11 cellular contexts compared by ENCODE assay signal in the genomic region with DNA sequence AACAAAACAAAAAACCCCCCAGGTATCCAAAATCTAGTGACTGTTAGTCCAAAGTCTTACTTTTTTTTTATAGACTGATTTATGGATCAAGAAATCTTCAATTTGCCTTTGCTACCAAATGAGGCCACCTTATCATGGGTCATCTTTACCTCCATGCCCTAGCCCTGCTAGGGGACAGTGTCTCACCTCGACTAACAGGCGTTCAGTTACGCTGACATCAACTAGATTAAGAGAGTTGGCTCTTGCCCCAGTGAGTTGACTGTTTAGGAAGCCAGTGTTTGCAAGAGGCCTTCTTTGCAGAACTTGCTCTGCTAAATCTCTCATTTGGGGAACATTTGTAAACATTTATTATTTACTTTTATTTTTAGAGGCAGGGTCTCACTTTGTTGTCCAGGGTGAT.
"Had no signal": no experiment of that assay in that cellular context is flagged by ENCODE, and none has a peak within 500 bp of the region (broad histone marks: within the 10 kb centered on the region; RNA-seq: fewer than 3 reads in every experiment).

No MANE protein-coding gene starts in this region.

- H3K27me3 ChIP-seq: foreskin keratinocyte, hepatocyte had no signal

- DNase-seq: dermis blood vessel endothelial cell; endodermal cell; foreskin keratinocyte; kidney; left cardiac atrium; mesendoderm; naive B cell; stimulated activated CD4-positive, alpha-beta T cell treated with anti-CD3 and anti-CD28 coated beads, Interleukin-2, amount 100 ng/mL, for 48 hours; stimulated activated naive CD4-positive, alpha-beta T cell treated with Interleukin-2 at 50 U/mL for 16 hours had no signal

- H3K4me3 ChIP-seq: hepatocyte, smooth muscle cell had no signal

- H2AFZ ChIP-seq: hepatocyte had no signal

- H3K79me2 ChIP-seq: hepatocyte had no signal

- H3K4me1 ChIP-seq: foreskin keratinocyte had no signal

- H3K27ac ChIP-seq: foreskin keratinocyte, hepatocyte had no signal

- ATAC-seq: foreskin keratinocyte had no signal

- H3K4me2 ChIP-seq: hepatocyte, smooth muscle cell had no signal
